ENCODE assay signal across 9 cellular contexts in the genomic region with DNA sequence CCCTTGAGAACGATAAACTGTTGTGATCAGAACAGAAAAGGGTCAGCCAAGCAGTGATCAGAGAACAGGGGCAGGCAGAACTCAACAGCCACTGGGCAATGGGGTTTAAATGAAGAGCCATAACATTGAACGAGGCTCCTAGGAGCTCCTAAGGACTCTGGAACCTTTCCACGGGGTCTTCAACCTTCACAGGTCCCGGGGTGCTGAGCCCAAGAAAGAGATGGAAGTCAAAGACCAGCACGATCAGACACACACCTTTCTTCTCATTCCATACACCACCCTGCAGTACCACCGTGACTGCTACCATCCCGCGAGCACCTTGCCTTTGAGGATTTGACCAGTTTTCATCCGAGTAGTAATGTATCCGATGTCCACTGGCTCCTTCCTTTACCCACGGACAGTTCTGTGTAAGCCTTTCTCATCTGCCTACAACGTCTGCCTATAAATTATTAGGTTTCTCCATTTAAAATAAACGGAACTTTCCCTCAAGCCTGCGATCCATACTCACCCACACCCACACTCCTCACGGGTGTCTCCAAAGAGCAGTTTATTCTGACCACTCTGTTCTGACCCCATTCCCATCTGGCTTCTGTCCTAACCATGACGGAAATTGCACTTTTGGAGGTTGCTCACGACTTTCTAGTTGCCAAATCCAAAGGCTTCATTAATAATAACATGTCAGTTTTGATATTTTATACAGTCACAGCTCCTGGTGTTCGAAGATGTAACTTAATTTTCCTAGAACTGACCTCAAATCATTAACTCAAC. TPM values are rescaled to one million over a fixed set of nuclear protein-coding genes. Genes with fewer than 3 reads are reported as not detected.
DNase-seq lines count a peak whose midpoint lies in the region; ATAC-seq and TF ChIP-seq lines count a peak whose summit lies in the region.
"Had no signal": no experiment of that assay in that cellular context is flagged by ENCODE, and none has a peak within 500 bp of the region (broad histone marks: within the 10 kb centered on the region; RNA-seq: fewer than 3 reads in every experiment).

No MANE protein-coding gene starts in this region.

- ATAC-seq in heart right ventricle: peak; percentile 62 to 81 (median 72)
- peak; percentile 70 for ATAC-seq in sciatic nerve
- ATAC-seq in GM18909 (IDR thresholded peaks at IDR 0.05; ENCODE audit: poor library complexity, unreplicated experiment): no peak
- no peak for ATAC-seq in HG03196 (IDR thresholded peaks at IDR 0.05; ENCODE audit: unreplicated experiment)
- no peak for ATAC-seq in GM19395 (IDR thresholded peaks at IDR 0.05; ENCODE audit: unreplicated experiment)

- H3K27ac ChIP-seq in SK-N-MC (no peak overlapping the region), heart right ventricle (peak overlapping the region; percentile 19 to 88 (median 77))

- 55 to 61% methylated on average over 18 of the region's 18 CpGs for WGBS in heart right ventricle, 2 donors

- no peaks in the 10 kb centered on the region for H3K9me3 ChIP-seq in SK-N-MC (ENCODE audit: low read depth, low read length)
- H3K9me3 ChIP-seq in heart right ventricle: no peaks in the 10 kb centered on the region
- H3K9me3 ChIP-seq: thyroid gland had no signal

- peaks cover 0 to 24% (median 12%) of the 10 kb centered on the region in 9 donors for H3K4me1 ChIP-seq in heart right ventricle

- peak overlapping the region; percentile 60 for H3K9ac ChIP-seq in SK-N-MC (ENCODE audit: insufficient read length)

- H3K27me3 ChIP-seq in heart right ventricle: peaks cover 0 to 8% (median 0%) of the 10 kb centered on the region in 7 donors
- H3K27me3 ChIP-seq: thyroid gland had no signal

- H3K4me3 ChIP-seq in GM08714 (ENCODE audit: low read length): peak overlapping the region; percentile 4; the same call in 1 of the 2 replicates
- H3K4me3 ChIP-seq in SK-N-MC: peak overlapping the region; percentile 84
- H3K4me3 ChIP-seq in heart right ventricle: peak overlapping the region in 8 of 10 donors; percentile 13 to 49 (median 44)

- DNase-seq in SK-N-MC (ENCODE audit: low read depth, low spot score) (no peak), heart right ventricle (peak in 1 of 2 donors; percentile 51), sciatic nerve (ENCODE audit: low spot score) (no peak)
- DNase-seq in stimulated activated CD4-positive, alpha-beta T cell treated with anti-CD3 and anti-CD28 coated beads, Interleukin-15, amount 100 ng/mL, for 24 hours: no peak

- intact Hi-C loops in heart right ventricle (cut with DNase I) (loop anchor here (1.0 to 10.0 kb wide), 12 partner anchors 80 to 457 kb away; partner anchors contain the start of gene SERTAD4 (in 1 of the 10)), sciatic nerve (cut with DNase I) (loop anchor here (2.0 to 5.0 kb wide), 2 partner anchors 87 to 165 kb away; no protein-coding TSS in a partner anchor)

- no peak for TF ChIP-seq CTCF in heart right ventricle (IDR thresholded peaks at IDR 0.05)

- no peaks in the 10 kb centered on the region for H3K36me3 ChIP-seq in SK-N-MC (ENCODE audit: insufficient read depth, low read length)
- H3K36me3 ChIP-seq in heart right ventricle: no peaks in the 10 kb centered on the region
- H3K36me3 ChIP-seq: thyroid gland had no signal

RNA-seq across cellular contexts. Expression of gene HHAT, which starts 16.8 kb away (rescaled TPM):
- total RNA-seq in heart right ventricle (1 to 10 TPM in 9 of 10 donors, under 1 TPM in 1; 0.95 to 4.3 (median 2.6) TPM), sciatic nerve (7.7 TPM)
- polyA plus RNA-seq in heart right ventricle: 1 to 10 TPM in 1 of 2 donors, under 1 TPM in 1; 0.81 to 1.2 TPM

Comparison
In these comparisons a context has a peak if more than half of its experiments do, and no peak if none do; other contexts are left out.
1. H3K4me3 ChIP-seq: peak in every context shown above with its lines; median percentile 84 in SK-N-MC; 44 in heart right ventricle; 4 in GM08714.
2. ATAC-seq: peak in heart right ventricle (8 of 8) and sciatic nerve (single experiment); none in GM18909 (single experiment), HG03196 (single experiment) and GM19395 (single experiment).